9 cellular contexts compared by ENCODE assay signal in genomic region chr16:57803413-57803990, GRCh38. TPM values are rescaled to one million over a fixed set of nuclear protein-coding genes. Genes with fewer than 3 reads are reported as not detected.
DNase-seq lines count a peak whose midpoint lies in the region; ATAC-seq, FAIRE-seq and TF ChIP-seq lines count a peak whose summit lies in the region.
"Had no signal": no experiment of that assay in that cellular context is flagged by ENCODE, and none has a peak within 500 bp of the region (broad histone marks: within the 10 kb centered on the region; RNA-seq: fewer than 3 reads in every experiment).

No MANE protein-coding gene starts in this region.

- WGBS in K562 (ENCODE audit: insufficient coverage, low coverage, missing lambda C conversion rate), result 19% methylated on average over 12 of the region's 12 CpGs

- no peaks in the 10 kb centered on the region for H3K36me3 Mint-ChIP-seq in progenitor cell of endocrine pancreas (ENCODE audit: insufficient read depth)

- BruUV-seq in K562 (replicated peaks; lab: Mats Ljungman, UMichigan), result no TSS peak

- peak; percentile 42; the same call in 1 of the 2 replicates for TF ChIP-seq EP300 in K562 (IDR thresholded peaks at IDR 0.05; ENCODE audit: low read length)

- H3K4me1 ChIP-seq in BLaER1 treated with 17β-estradiol and CSF1 and Interleukin-3, amounts not matched to agents 10 nM and 100 nM, result peaks cover 71 to 85% (median 79%) of the 10 kb centered on the region in 10 experiments
- peaks cover 48 to 56% of the 10 kb centered on the region in 2 experiments for H3K4me1 ChIP-seq in K562 (replicated peaks in 1 of 2; ENCODE audit: control insufficient read depth in 2 of 2, insufficient read depth in 2 of 2, low read length in 2 of 2)

- POLR2A ChIA-PET in K562 (lab: Yijun Ruan, JAX), result interaction anchor here (0.6 to 1.1 kb wide), 3 partner anchors 9 to 25 kb away, joined by 3 to 5 read pairs (median 3); no protein-coding TSS in a partner anchor

- H3K4me3 Mint-ChIP-seq in progenitor cell of endocrine pancreas (ENCODE audit: low read depth), result no peak overlapping the region

- peak overlapping the region; percentile 94 to 100 (median 99) for H3K4me2 ChIP-seq in BLaER1 treated with 17β-estradiol and CSF1 and Interleukin-3, amounts not matched to agents 10 nM and 100 nM
- peak overlapping the region; percentile 95 for H3K4me2 ChIP-seq in K562 (ENCODE audit: insufficient read depth, low read length)

- H3K9me3 ChIP-seq in BLaER1 treated with 17β-estradiol and CSF1 and Interleukin-3, amounts not matched to agents 10 nM and 100 nM (replicated peaks in 1 of 11), result no peaks in the 10 kb centered on the region
- no peaks in the 10 kb centered on the region for H3K9me3 ChIP-seq in K562 (replicated peaks; ENCODE audit: control insufficient read depth, insufficient read depth, low read depth, low read length)

- TF ChIP-seq CTCF in K562 (IDR thresholded peaks at IDR 0.05 in 2 of 3, conservative IDR thresholded peaks at IDR 0.05 in 1 of 3; ENCODE audit: insufficient read depth in 2 of 3, low read depth in 1 of 3, low read length in 3 of 3), result no peak
- TF ChIP-seq CTCF in progenitor cell of endocrine pancreas (IDR thresholded peaks at IDR 0.05; ENCODE audit: unreplicated experiment), result no peak
- no peak for TF ChIP-seq CTCF in omental fat pad (IDR thresholded peaks at IDR 0.05)

- ATAC-seq in K562 (peak; percentile 71), omental fat pad (ENCODE audit: low FRiP score) (no peak)

- H3K27me3 Mint-ChIP-seq in progenitor cell of endocrine pancreas, result peaks cover 27% of the 10 kb centered on the region

- H2AFZ ChIP-seq in K562 (ENCODE audit: low read depth, low read length), result peak overlapping the region; percentile 90

- H3K79me2 ChIP-seq in K562 (ENCODE audit: control insufficient read depth, insufficient read depth, low read length), result peaks cover 36% of the 10 kb centered on the region

- no peak; a peak in 1 of 4 replicates for TF ChIP-seq RAD21 in K562 (CRISPR knock-in tag; conservative IDR thresholded peaks at IDR 0.05 in 1 of 2, IDR thresholded peaks at IDR 0.05 in 1 of 2)

- TF ChIP-seq POLR2A in K562 (conservative IDR thresholded peaks at IDR 0.05), result no peak

- H3K4me3 ChIP-seq in BLaER1 treated with 17β-estradiol and CSF1 and Interleukin-3, amounts not matched to agents 10 nM and 100 nM, result no peak overlapping the region
- peak overlapping the region; percentile 61; the same call in 1 of the 2 replicates for H3K4me3 ChIP-seq in K562

- H3K27ac Mint-ChIP-seq in progenitor cell of endocrine pancreas, result peak overlapping the region; percentile 95

- peaks cover 53% of the 10 kb centered on the region for H3K4me1 Mint-ChIP-seq in progenitor cell of endocrine pancreas (ENCODE audit: low read depth)

- CTCF ChIA-PET in K562 (lab: Yijun Ruan, JAX; ENCODE audit: low intra/inter-chr PET ratio), result no interaction called here

- no peaks in the 10 kb centered on the region for H3K27me3 ChIP-seq in BLaER1 treated with 17β-estradiol and CSF1 and Interleukin-3, amounts not matched to agents 10 nM and 100 nM
- no peaks in the 10 kb centered on the region for H3K27me3 ChIP-seq in K562 (ENCODE audit: control insufficient read depth in 2 of 2, insufficient read depth in 2 of 2, low read length in 2 of 2)

- no peaks in the 10 kb centered on the region for H3K9me3 Mint-ChIP-seq in progenitor cell of endocrine pancreas (ENCODE audit: low read depth)

- H3K36me3 ChIP-seq in BLaER1 treated with 17β-estradiol and CSF1 and Interleukin-3, amounts not matched to agents 10 nM and 100 nM, result no peaks in the 10 kb centered on the region
- peaks cover 11% of the 10 kb centered on the region; the same call in 2 of the 3 replicates for H3K36me3 ChIP-seq in K562 (ENCODE audit: control insufficient read depth, insufficient read depth, low read length)

- FAIRE-seq in K562 (lab: Jason Lieb, UNC), result peak; percentile 82

- DNase-seq in K562 (ENCODE audit: extremely low read depth in 1 of 4, low spot score in 3 of 4), result peak; percentile 68 to 86 (median 75)
- peak in 26 of 51 donors; percentile 52 to 93 (median 73) for DNase-seq in hypothalamus (lab: John Stamatoyannopoulos, UW)
- DNase-seq in progenitor cell of endocrine pancreas (ENCODE audit: low spot score, unreplicated experiment), result no peak
- DNase-seq in globus pallidus (ENCODE audit: low spot score), result no peak
- no peak for DNase-seq in omental fat pad (ENCODE audit: low spot score)
- no peak for DNase-seq in activated T-cell treated with anti-CD3 and anti-CD28 coated beads for 4 hours
- no peak for DNase-seq in NCI-H446 (lab: John Stamatoyannopoulos, UW)
- DNase-seq: NCI-H524 had no signal

- in situ Hi-C loops in K562 (cut with MboI), result no loop called here

- peak overlapping the region in 1 of 11 experiments; percentile 18; a peak in 1 of 22 replicates for H3K9ac ChIP-seq in BLaER1 treated with 17β-estradiol and CSF1 and Interleukin-3, amounts not matched to agents 10 nM and 100 nM
- peak overlapping the region; percentile 77 to 96 for H3K9ac ChIP-seq in K562 (ENCODE audit: insufficient read depth in 1 of 2, low read depth in 2 of 2, low read length in 2 of 2)

- peaks cover 0 to 12% (median 2%) of the 10 kb centered on the region in 11 experiments; a peak in 6 of 22 replicates for H4K20me1 ChIP-seq in BLaER1 treated with 17β-estradiol and CSF1 and Interleukin-3, amounts not matched to agents 10 nM and 100 nM
- peaks cover 4% of the 10 kb centered on the region; the same call in 1 of the 2 replicates for H4K20me1 ChIP-seq in K562 (replicated peaks; ENCODE audit: control insufficient read depth, insufficient read depth, low read length)

- intact Hi-C loops in K562 (cut with micrococcal nuclease), result no loop called here

- H3K27ac ChIP-seq in BLaER1 treated with 17β-estradiol and CSF1 and Interleukin-3, amounts not matched to agents 10 nM and 100 nM, result peak overlapping the region in 2 of 11 experiments; percentile 17 to 87; a peak in 2 of 22 replicates
- peak overlapping the region; percentile 86 for H3K27ac ChIP-seq in K562 (ENCODE audit: extremely low read depth, low read depth, low read length)

- H3K9me1 ChIP-seq in K562 (ENCODE audit: control insufficient read depth, insufficient read depth, low read length), result no peaks in the 10 kb centered on the region

TF ChIP-seq in K562, 482 proteins besides CTCF, POLR2A, EP300 and RAD21 (continues in another document):
- TF ChIP-seq KAT7 (CRISPR knock-in tag; IDR thresholded peaks at IDR 0.05; ENCODE audit: borderline replicate concordance), result no peak
- TF ChIP-seq HDAC1 (IDR thresholded peaks at IDR 0.05), result no peak
- no peak for TF ChIP-seq SREBF2 (CRISPR knock-in tag; IDR thresholded peaks at IDR 0.05)
- no peak for TF ChIP-seq FIP1L1 (IDR thresholded peaks at IDR 0.05; ENCODE audit: low read depth, low read length, poor library complexity, severe bottlenecking)
- TF ChIP-seq THAP12 (CRISPR knock-in tag; IDR thresholded peaks at IDR 0.05), result peak; percentile 44; the same call in 1 of the 2 replicates
- peak in 1 of 2 experiments; percentile 21 for TF ChIP-seq E2F6 (IDR thresholded peaks at IDR 0.05; ENCODE audit: borderline replicate concordance in 1 of 2, extremely low read depth in 1 of 2, insufficient read depth in 1 of 2, insufficient read length in 1 of 2, low read depth in 1 of 2, low read length in 1 of 2, poor library complexity in 1 of 2, severe bottlenecking in 1 of 2)
- TF ChIP-seq SMAD4 (CRISPR knock-in tag; conservative IDR thresholded peaks at IDR 0.05), result 0 out of 2 replicates have a peak, but pooled peaks have one; percentile 15
- no peak for TF ChIP-seq ZNF224 (CRISPR knock-in tag; IDR thresholded peaks at IDR 0.05)
- no peak for TF ChIP-seq HDGF (IDR thresholded peaks at IDR 0.05)

RNA-seq across cellular contexts. Expression of gene KIFC3, which starts 1.2 kb away (rescaled TPM):
- total RNA-seq in K562 (2011; cell fraction: chromatin; rRNA removed; ENCODE audit: low replicate concordance), result 164 and 411 TPM in 2 replicates
- total RNA-seq in K562 (2011; cell fraction: nucleolus; rRNA removed), result 182 and 194 TPM in 2 replicates
- total RNA-seq in K562 (2011; cell fraction: nucleoplasm; rRNA removed), result 159 and 191 TPM in 2 replicates
- total RNA-seq in K562 (2014; rRNA removed) (103 and 106 TPM in 2 replicates), K562 (2014; rRNA removed; fragmentation: Illumina TruSeq; extraction: Trizol) (19.0 and 22.9 TPM in 2 replicates), K562 (2015; rRNA removed; fragmentation: Illumina TruSeq; extraction: Trizol) (26.2 and 28.4 TPM in 2 replicates), K562 (2021) (94.5 and 105 TPM in 2 replicates), progenitor cell of endocrine pancreas (27.6 and 34.5 TPM in 2 replicates), omental fat pad (10 to 100 TPM; 41.5 to 96.9 (median 58.9) TPM)
- polyA plus RNA-seq in K562 (2011; rRNA removed) (53.3 and 63.5 TPM in 2 replicates), K562 (2014; fragmentation: Illumina TruSeq; extraction: Trizol) (20.2 and 47.1 TPM in 2 replicates), K562 (2014; fragmentation: Nextera tagmentation; extraction: Ambion mirVana) (under 1 TPM; 0.23 to 0.96 TPM), K562 (2014; rRNA removed) (78.1 and 80.3 TPM in 2 replicates)
- 55.1 and 112 TPM in 2 replicates for polyA plus RNA-seq in K562 (2011; cell fraction: cytosol; rRNA removed)
- 117 and 212 TPM in 2 replicates for polyA plus RNA-seq in K562 (2011; cell fraction: nucleus; rRNA removed)
- 52.0 and 117 TPM in 2 replicates for polyA plus RNA-seq in K562 (2012)
- polyA minus RNA-seq in K562 (2011; rRNA and poly(A)+ RNA removed), result 30.1 and 42.3 TPM in 2 replicates
- polyA minus RNA-seq in K562 (2011; cell fraction: cytosol; rRNA and poly(A)+ RNA removed), result 44.9 and 52.3 TPM in 2 replicates
- 83.2 and 86.6 TPM in 2 replicates for polyA minus RNA-seq in K562 (2011; cell fraction: nucleus; rRNA and poly(A)+ RNA removed)

Comparison
In these comparisons a context has a peak if more than half of its experiments do, and no peak if none do; other contexts are left out.
1. DNase-seq: peak in K562 (4 of 4) and hypothalamus (26 of 51); none in progenitor cell of endocrine pancreas (single experiment), globus pallidus (single experiment), omental fat pad (single experiment), activated T-cell treated with anti-CD3 and anti-CD28 coated beads for 4 hours (single experiment) and NCI-H446 (0 of 2).